22 cellular contexts compared by ENCODE assay signal in genomic region chr1:81113688-81114087, GRCh38.
DNase-seq lines count a peak whose midpoint lies in the region; ATAC-seq and TF ChIP-seq lines count a peak whose summit lies in the region.
"Had no signal": no experiment of that assay in that cellular context is flagged by ENCODE, and none has a peak within 500 bp of the region (broad histone marks: within the 10 kb centered on the region; RNA-seq: fewer than 3 reads in every experiment).

No MANE protein-coding gene starts in this region.

- H3K9ac ChIP-seq in IMR-90 (ENCODE audit: low read depth, low read length): no peak overlapping the region
- H3K9ac ChIP-seq: GM23248 had no signal

- TF ChIP-seq CTCF in IMR-90 (conservative IDR thresholded peaks at IDR 0.05; ENCODE audit: low read depth, low read length) (no peak), astrocyte of the cerebellum (IDR thresholded peaks at IDR 0.05; ENCODE audit: low read depth, low read length, missing control alignments) (no peak), Calu3 (IDR thresholded peaks at IDR 0.05; ENCODE audit: unreplicated experiment) (no peak)

- no peak overlapping the region for H2BK120ac ChIP-seq in IMR-90 (ENCODE audit: low read depth, low read length)

- H3K79me1 ChIP-seq in IMR-90 (ENCODE audit: low read depth in 1 of 2, low read length in 2 of 2): no peaks in the 10 kb centered on the region

- H3K56ac ChIP-seq in IMR-90 (ENCODE audit: extremely low read depth, insufficient read depth, low read length): no peak overlapping the region

- CTCF ChIA-PET in IMR-90 (lab: Yijun Ruan, JAX) (interaction anchor here (0.6 kb wide), 2 partner anchors 46 to 413 kb away, joined by 3 to 7 read pairs; no protein-coding TSS in a partner anchor), Calu3 (lab: Charles Lee) (no interaction called here)

- H3K4me1 Mint-ChIP-seq in Calu3 (ENCODE audit: low read depth, unreplicated experiment): no peaks in the 10 kb centered on the region
- H3K4me1 Mint-ChIP-seq: activated B cell treated with CpG ODN at 0.5 μM for 24 hours; CD4-positive, CD25-positive, alpha-beta regulatory T cell had no signal

- DNase-seq in ACHN (peak; percentile 3), IMR-90 (peak; percentile 31), astrocyte of the cerebellum (ENCODE audit: low read depth) (peak; percentile 20), glomerular visceral epithelial cell (ENCODE audit: extremely low spot score) (peak; percentile 54), Calu3 (no peak), NCI-H2081 treated with DMSO at 0.1 percent for 48 hours (lab: John Stamatoyannopoulos, UW) (no peak)
- DNase-seq: activated B cell treated with CpG ODN at 0.5 μM for 24 hours; activated T-cell treated with anti-CD3 and anti-CD28 coated beads, Interleukin-2, amount 50 U/mL, for 48 hours; CD4-positive, CD25-positive, alpha-beta regulatory T cell; central memory CD4-positive, alpha-beta T cell; effector CD4-positive, alpha-beta T cell; esophagus squamous epithelium; NCI-H1930; posterior cingulate gyrus; stimulated activated CD8-positive, alpha-beta memory T cell treated with anti-CD3 and anti-CD28 coated beads, Interleukin-4, amount 100 ng/mL, for 48 hours had no signal

- H4K20me1 ChIP-seq in IMR-90 (ENCODE audit: insufficient read depth, low read length): no peaks in the 10 kb centered on the region

- no peak overlapping the region for H4K8ac ChIP-seq in IMR-90 (ENCODE audit: low read depth in 2 of 2, low read length in 2 of 2)

- no peaks in the 10 kb centered on the region for H3K36me3 Mint-ChIP-seq in Calu3 (ENCODE audit: insufficient read depth, unreplicated experiment)
- H3K36me3 Mint-ChIP-seq: activated naive CD8-positive, alpha-beta T cell; CD4-positive, CD25-positive, alpha-beta regulatory T cell had no signal

- no peak overlapping the region for H3K27ac Mint-ChIP-seq in Calu3 (ENCODE audit: unreplicated experiment)
- H3K27ac Mint-ChIP-seq: activated B cell treated with CpG ODN at 0.5 μM for 24 hours; activated naive CD8-positive, alpha-beta T cell; CD4-positive, CD25-positive, alpha-beta regulatory T cell; natural killer cell treated with Interleukin-12 subunit alpha and Interleukin-12 subunit beta and Interleukin-15 and Interleukin-18, amount 100 ng/mL, for 72 hours had no signal

- no peak overlapping the region for H2AFZ ChIP-seq in IMR-90 (replicated peaks; ENCODE audit: low read length, poor library complexity)
- H2AFZ ChIP-seq: GM23248, hepatocyte had no signal

- no peak overlapping the region for H2AK5ac ChIP-seq in IMR-90 (ENCODE audit: low read depth, low read length)

- H3K27me3 ChIP-seq in IMR-90 (ENCODE audit: control insufficient read depth, insufficient read depth, low read length): no peaks in the 10 kb centered on the region
- H3K27me3 ChIP-seq: esophagus squamous epithelium, hepatocyte, suprapubic skin had no signal

- in situ Hi-C loops in ACHN (cut with HindIII; ENCODE audit: low pct_ligation_motif_present, low pct_unique_long_range_greater_than_20kb, low sequenced_read_pairs) (no loop called here), IMR-90 (cut with MboI; ENCODE audit: low sequenced_read_pairs) (no loop called here), astrocyte of the cerebellum (cut with HindIII; ENCODE audit: low sequenced_read_pairs) (no loop called here)

- H3K4me3 ChIP-seq in IMR-90 (ENCODE audit: insufficient read depth, low read depth, low read length) (no peak overlapping the region), astrocyte of the cerebellum (ENCODE audit: low read depth, low read length) (no peak overlapping the region)
- H3K4me3 ChIP-seq: esophagus squamous epithelium, GM23248, hepatocyte, suprapubic skin had no signal

- no peaks in the 10 kb centered on the region for H3K27me3 Mint-ChIP-seq in Calu3 (ENCODE audit: unreplicated experiment)
- H3K27me3 Mint-ChIP-seq: activated B cell treated with CpG ODN at 0.5 μM for 24 hours; activated naive CD8-positive, alpha-beta T cell; CD4-positive, CD25-positive, alpha-beta regulatory T cell; natural killer cell treated with Interleukin-12 subunit alpha and Interleukin-12 subunit beta and Interleukin-15 and Interleukin-18, amount 100 ng/mL, for 72 hours had no signal

- TF ChIP-seq RAD21 in IMR-90 (IDR thresholded peaks at IDR 0.05; ENCODE audit: low read length): no peak

- ATAC-seq in IMR-90 (ENCODE audit: low read depth): no peak
- no peak for ATAC-seq in HG03520 (IDR thresholded peaks at IDR 0.05; ENCODE audit: unreplicated experiment)
- ATAC-seq in GM18505 (IDR thresholded peaks at IDR 0.05; ENCODE audit: unreplicated experiment): no peak
- ATAC-seq: natural killer cell treated with Interleukin-12 subunit alpha and Interleukin-12 subunit beta and Interleukin-15 and Interleukin-18, amount 100 ng/mL, for 72 hours had no signal

- H3K9me3 ChIP-seq in IMR-90 (ENCODE audit: control insufficient read depth, insufficient read depth, low read length): no peaks in the 10 kb centered on the region
- H3K9me3 ChIP-seq: esophagus squamous epithelium, suprapubic skin had no signal

- TF ChIP-seq POLR2A in IMR-90 (IDR thresholded peaks at IDR 0.05; ENCODE audit: low read depth, low read length) (no peak), GM18505 (IDR thresholded peaks at IDR 0.05; ENCODE audit: borderline replicate concordance, extremely low read depth, insufficient read depth, insufficient read length) (no peak)

- H3K36me3 ChIP-seq in IMR-90 (ENCODE audit: control insufficient read depth, insufficient read depth, low read length): no peaks in the 10 kb centered on the region
- H3K36me3 ChIP-seq: esophagus squamous epithelium, suprapubic skin had no signal

- no peak overlapping the region for H3K4ac ChIP-seq in IMR-90 (ENCODE audit: low read depth, low read length)

- no peak overlapping the region for H3K23ac ChIP-seq in IMR-90 (ENCODE audit: low read depth, low read length)

- H2BK5ac ChIP-seq in IMR-90 (ENCODE audit: low read depth, low read length, poor library complexity, severe bottlenecking): no peak overlapping the region

- H3K27ac ChIP-seq in IMR-90 (ENCODE audit: insufficient read depth, low read length): no peak overlapping the region
- H3K27ac ChIP-seq: esophagus squamous epithelium, GM23248, hepatocyte, suprapubic skin had no signal

- intact Hi-C loops in IMR-90 (cut with micrococcal nuclease) (no loop called here), Calu3 (cut with micrococcal nuclease; ENCODE audit: unreplicated experiment) (no loop called here)

- H2BK20ac ChIP-seq in IMR-90 (ENCODE audit: low read depth, low read length): no peak overlapping the region

- no peak overlapping the region for H3K4me2 ChIP-seq in IMR-90 (ENCODE audit: low read depth, low read length)
- H3K4me2 ChIP-seq: hepatocyte had no signal

- H3K4me1 ChIP-seq in IMR-90 (ENCODE audit: control insufficient read depth, insufficient read depth, low read length): no peaks in the 10 kb centered on the region; the same call in none of the 2 replicates
- H3K4me1 ChIP-seq: esophagus squamous epithelium, suprapubic skin had no signal

- dilution Hi-C loops in IMR-90 (cut with HindIII; ENCODE audit: low sequenced_read_pairs, unreplicated experiment): no loop called here

- no peak overlapping the region for H4K91ac ChIP-seq in IMR-90 (ENCODE audit: insufficient read depth, low read depth, low read length)

- H3K14ac ChIP-seq in IMR-90 (replicated peaks; ENCODE audit: low read depth, low read length): no peak overlapping the region

- H3K9me3 Mint-ChIP-seq in Calu3 (ENCODE audit: low read depth, unreplicated experiment): peaks cover 2% of the 10 kb centered on the region
- H3K9me3 Mint-ChIP-seq: activated B cell treated with CpG ODN at 0.5 μM for 24 hours had no signal

- no peak overlapping the region for H3K18ac ChIP-seq in IMR-90 (ENCODE audit: low read depth, low read length)

- no peak overlapping the region for H3K4me3 Mint-ChIP-seq in Calu3 (ENCODE audit: low read depth, unreplicated experiment)
- H3K4me3 Mint-ChIP-seq: activated B cell treated with CpG ODN at 0.5 μM for 24 hours; activated naive CD8-positive, alpha-beta T cell; CD4-positive, CD25-positive, alpha-beta regulatory T cell; natural killer cell treated with Interleukin-12 subunit alpha and Interleukin-12 subunit beta and Interleukin-15 and Interleukin-18, amount 100 ng/mL, for 72 hours had no signal

- POLR2A ChIA-PET in IMR-90 (lab: Charles Lee; ENCODE audit: unreplicated experiment): no interaction called here

- H3K9me1 ChIP-seq in IMR-90 (ENCODE audit: insufficient read depth, low read length): no peaks in the 10 kb centered on the region

- H2AK9ac ChIP-seq in IMR-90 (replicated peaks; ENCODE audit: low read depth, low read length, poor library complexity): no peak overlapping the region

- BruUV-seq in IMR-90 (replicated peaks; lab: Mats Ljungman, UMichigan): no TSS peak
- BruUV-seq in Calu3 (replicated peaks; lab: Mats Ljungman, UMichigan): no TSS peak

- H4K5ac ChIP-seq in IMR-90 (ENCODE audit: low read depth, low read length): no peak overlapping the region

- H2BK15ac ChIP-seq in IMR-90 (ENCODE audit: low read depth, low read length): no peak overlapping the region

TF ChIP-seq in IMR-90, 13 proteins besides CTCF, POLR2A, EP300 and RAD21 (continues in another document):
- no peak for TF ChIP-seq MAFK (IDR thresholded peaks at IDR 0.05; ENCODE audit: low read depth, low read length)
- TF ChIP-seq FOS (IDR thresholded peaks at IDR 0.05; ENCODE audit: low read depth, low read length): no peak
- no peak for TF ChIP-seq CHD1 (IDR thresholded peaks at IDR 0.05; ENCODE audit: low read depth, low read length)
- TF ChIP-seq CEBPB (IDR thresholded peaks at IDR 0.05; ENCODE audit: low read depth, low read length): no peak
- TF ChIP-seq SMC3 (IDR thresholded peaks at IDR 0.05; ENCODE audit: low read depth, low read length): no peak
- no peak for TF ChIP-seq NFE2L2 (IDR thresholded peaks at IDR 0.05; ENCODE audit: low read depth, low read length)
- TF ChIP-seq USF2 (IDR thresholded peaks at IDR 0.05; ENCODE audit: low read depth, low read length): no peak
- no peak for TF ChIP-seq ELK1 (IDR thresholded peaks at IDR 0.05; ENCODE audit: borderline replicate concordance, low read depth, low read length)

Comparison
In these comparisons a context has a peak if more than half of its experiments do, and no peak if none do; other contexts are left out.
1. DNase-seq: peak in ACHN (single experiment), IMR-90 (single experiment), astrocyte of the cerebellum (single experiment) and glomerular visceral epithelial cell (single experiment); none in Calu3 (single experiment) and NCI-H2081 treated with DMSO at 0.1 percent for 48 hours (single experiment).